ENCODE assay signal across 17 cellular contexts in the genomic region with DNA sequence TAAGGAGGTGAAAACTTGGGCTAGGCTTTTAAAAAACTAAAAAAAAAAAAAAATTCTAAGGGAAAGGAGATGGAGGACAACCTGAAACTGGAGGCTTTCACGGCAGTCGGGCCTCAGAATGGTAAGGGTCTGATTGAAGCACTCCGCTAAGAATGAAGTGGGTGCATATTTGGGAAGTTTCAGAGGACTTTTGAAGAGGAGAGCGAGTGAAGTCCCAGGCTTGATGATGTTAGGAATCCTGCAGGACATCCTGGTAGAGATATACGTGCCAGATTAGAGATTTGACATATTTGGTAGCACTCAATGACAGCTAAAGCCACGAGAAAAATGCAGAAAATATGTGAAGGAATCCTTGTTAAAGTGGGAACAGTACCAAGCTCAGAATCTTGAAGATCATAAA.
A peak's percentile ranks its signal among the peaks of the same experiment; 100 is the strongest.
DNase-seq lines count a peak whose midpoint lies in the region; ATAC-seq and TF ChIP-seq lines count a peak whose summit lies in the region.
"Had no signal": no experiment of that assay in that cellular context is flagged by ENCODE, and none has a peak within 500 bp of the region (broad histone marks: within the 10 kb centered on the region; RNA-seq: fewer than 3 reads in every experiment).

No MANE protein-coding gene starts in this region.

- no peak overlapping the region for H3K27ac ChIP-seq in IMR-90 (ENCODE audit: insufficient read depth, low read length)
- H3K27ac ChIP-seq in trophoblast cell (ENCODE audit: low read depth, low read length): no peak overlapping the region
- H3K27ac ChIP-seq: 22Rv1; A549; BLaER1 treated with 17β-estradiol and CSF1 and Interleukin-3, amounts not matched to agents 10 nM and 100 nM; C4-2B had no signal

- H4K5ac ChIP-seq in IMR-90 (ENCODE audit: low read depth, low read length): peak overlapping the region; percentile 23; the same call in 1 of the 2 replicates

- POLR2A ChIA-PET in IMR-90 (lab: Charles Lee; ENCODE audit: unreplicated experiment): no interaction called here

- H3K9me3 ChIP-seq in IMR-90 (ENCODE audit: control insufficient read depth, insufficient read depth, low read length) (no peaks in the 10 kb centered on the region), trophoblast cell (ENCODE audit: insufficient read depth, low read depth, low read length) (no peaks in the 10 kb centered on the region)
- H3K9me3 ChIP-seq: A549, Caco-2 had no signal

- H3K27me3 ChIP-seq in IMR-90 (ENCODE audit: control insufficient read depth, insufficient read depth, low read length) (no peaks in the 10 kb centered on the region), trophoblast cell (ENCODE audit: insufficient read depth, low read length) (no peaks in the 10 kb centered on the region)
- H3K27me3 ChIP-seq: BLaER1 treated with 17β-estradiol and CSF1 and Interleukin-3, amounts not matched to agents 10 nM and 100 nM had no signal

- no peak overlapping the region for H3K4ac ChIP-seq in IMR-90 (ENCODE audit: low read depth, low read length)
- no peak overlapping the region for H3K4ac ChIP-seq in trophoblast cell (ENCODE audit: low read depth, low read length)

- TF ChIP-seq CTCF in IMR-90 (conservative IDR thresholded peaks at IDR 0.05; ENCODE audit: low read depth, low read length): no peak

- H2BK5ac ChIP-seq in IMR-90 (ENCODE audit: low read depth, low read length, poor library complexity, severe bottlenecking) (no peak overlapping the region), trophoblast cell (ENCODE audit: low read depth, low read length, poor library complexity) (no peak overlapping the region)

- ATAC-seq in IMR-90 (ENCODE audit: low read depth) (no peak), Right ventricle myocardium superior (ENCODE audit: poor library complexity) (no peak)
- ATAC-seq: A549; CD8-positive, alpha-beta T cell had no signal

- H4K8ac ChIP-seq in IMR-90 (ENCODE audit: low read depth in 2 of 2, low read length in 2 of 2) (no peak overlapping the region), trophoblast cell (ENCODE audit: low read depth, low read length) (no peak overlapping the region)

- H3K23ac ChIP-seq in IMR-90 (ENCODE audit: low read depth, low read length): no peak overlapping the region
- no peak overlapping the region for H3K23ac ChIP-seq in trophoblast cell (ENCODE audit: low read length)

- dilution Hi-C loops in IMR-90 (cut with HindIII; ENCODE audit: low sequenced_read_pairs, unreplicated experiment): no loop called here

- H3K36me3 ChIP-seq in IMR-90 (ENCODE audit: control insufficient read depth, insufficient read depth, low read length) (no peaks in the 10 kb centered on the region), trophoblast cell (ENCODE audit: control insufficient read depth in 1 of 2, insufficient read depth in 2 of 2, low read length in 2 of 2) (no peaks in the 10 kb centered on the region)
- H3K36me3 ChIP-seq: BLaER1 treated with 17β-estradiol and CSF1 and Interleukin-3, amounts not matched to agents 10 nM and 100 nM had no signal

- BruUV-seq in IMR-90 (replicated peaks; lab: Mats Ljungman, UMichigan): no TSS peak

- no peak overlapping the region for H3K4me3 ChIP-seq in IMR-90 (ENCODE audit: insufficient read depth, low read depth, low read length)
- H3K4me3 ChIP-seq in trophoblast cell (ENCODE audit: low read depth, low read length): no peak overlapping the region
- H3K4me3 ChIP-seq: A549; BLaER1 treated with 17β-estradiol and CSF1 and Interleukin-3, amounts not matched to agents 10 nM and 100 nM had no signal

- no peak for TF ChIP-seq RAD21 in IMR-90 (IDR thresholded peaks at IDR 0.05; ENCODE audit: low read length)

- no peak overlapping the region; the same call in 1 of the 2 replicates for H2BK120ac ChIP-seq in IMR-90 (ENCODE audit: low read depth, low read length)
- no peak overlapping the region for H2BK120ac ChIP-seq in trophoblast cell (ENCODE audit: insufficient read depth, low read length, poor library complexity)

- H3K9ac ChIP-seq in IMR-90 (ENCODE audit: low read depth, low read length) (no peak overlapping the region), trophoblast cell (ENCODE audit: low read length) (no peak overlapping the region)
- H3K9ac ChIP-seq: BLaER1 treated with 17β-estradiol and CSF1 and Interleukin-3, amounts not matched to agents 10 nM and 100 nM had no signal

- no peak overlapping the region for H2AK9ac ChIP-seq in IMR-90 (replicated peaks; ENCODE audit: low read depth, low read length, poor library complexity)

- no peak overlapping the region for H3K56ac ChIP-seq in IMR-90 (ENCODE audit: extremely low read depth, insufficient read depth, low read length)

- H3K4me1 ChIP-seq in IMR-90 (ENCODE audit: control insufficient read depth, insufficient read depth, low read length) (peaks cover 6% of the 10 kb centered on the region), trophoblast cell (ENCODE audit: control insufficient read depth in 1 of 2, insufficient read depth in 2 of 2, low read length in 2 of 2) (peaks cover 2 to 7% of the 10 kb centered on the region in 2 experiments)
- H3K4me1 ChIP-seq: A549, Caco-2 had no signal

- no peak overlapping the region for H4K91ac ChIP-seq in IMR-90 (ENCODE audit: insufficient read depth, low read depth, low read length)
- H4K91ac ChIP-seq in trophoblast cell (ENCODE audit: low read depth, low read length): no peak overlapping the region

- no peak overlapping the region; the same call in 1 of the 2 replicates for H2BK20ac ChIP-seq in IMR-90 (ENCODE audit: low read depth, low read length)

- H2BK15ac ChIP-seq in IMR-90 (ENCODE audit: low read depth, low read length): peak overlapping the region; percentile 4; the same call in 1 of the 3 replicates

- H4K12ac ChIP-seq in trophoblast cell (ENCODE audit: low read depth, low read length): no peak overlapping the region

- intact Hi-C loops in IMR-90 (cut with micrococcal nuclease): no loop called here
- intact Hi-C loops in Right ventricle myocardium superior (cut with DNase I): no loop called here

- no peaks in the 10 kb centered on the region for H3K79me2 ChIP-seq in trophoblast cell (ENCODE audit: control insufficient read depth, insufficient read depth, low read length, poor library complexity)

- no peak overlapping the region for H2BK12ac ChIP-seq in trophoblast cell (ENCODE audit: low read length)

- H3K18ac ChIP-seq in IMR-90 (ENCODE audit: low read depth, low read length) (peak overlapping the region; percentile 36; the same call in 1 of the 2 replicates), trophoblast cell (ENCODE audit: low read length) (no peak overlapping the region)

- H3K9me1 ChIP-seq in IMR-90 (ENCODE audit: insufficient read depth, low read length): peaks cover under 1% of the 10 kb centered on the region; the same call in 1 of the 2 replicates

- CTCF ChIA-PET in IMR-90 (lab: Yijun Ruan, JAX): interaction anchor here (0.6 kb wide), 1 partner anchor 1441 kb away, joined by 4 read pairs; no protein-coding TSS in a partner anchor

- no peak overlapping the region for H2AK5ac ChIP-seq in IMR-90 (ENCODE audit: low read depth, low read length)
- H2AK5ac ChIP-seq in trophoblast cell (ENCODE audit: low read length): no peak overlapping the region

- no peak for TF ChIP-seq POLR2A in IMR-90 (IDR thresholded peaks at IDR 0.05; ENCODE audit: low read depth, low read length)

- H3K4me2 ChIP-seq in IMR-90 (ENCODE audit: low read depth, low read length) (no peak overlapping the region), trophoblast cell (ENCODE audit: low read length) (no peak overlapping the region)
- H3K4me2 ChIP-seq: A549; BLaER1 treated with 17β-estradiol and CSF1 and Interleukin-3, amounts not matched to agents 10 nM and 100 nM had no signal

- in situ Hi-C loops in IMR-90 (cut with MboI; ENCODE audit: low sequenced_read_pairs): no loop called here

- no peak overlapping the region for H2AFZ ChIP-seq in IMR-90 (replicated peaks; ENCODE audit: low read length, poor library complexity)
- no peak overlapping the region for H2AFZ ChIP-seq in trophoblast cell (ENCODE audit: insufficient read depth, low read length, poor library complexity)

- H3K14ac ChIP-seq in IMR-90 (replicated peaks; ENCODE audit: low read depth, low read length) (no peak overlapping the region), trophoblast cell (ENCODE audit: low read length) (no peak overlapping the region)

- DNase-seq in EH (ENCODE audit: low read depth) (peak; percentile 61), IMR-90 (no peak), trophoblast cell (peak; percentile 74 to 95), SIG-M5 treated with dmso at 0.1 percent for 504 hours (lab: John Stamatoyannopoulos, UW; ENCODE audit: unreplicated experiment) (no peak), Right ventricle myocardium superior (no peak)
- DNase-seq: AML-193; Caco-2; Calu3; CD4-positive, alpha-beta T cell; CD8-positive, alpha-beta T cell; DMS79 treated with DMSO at 0.1 percent for 48 hours; EL; GDM1 had no signal

- no peaks in the 10 kb centered on the region for H4K20me1 ChIP-seq in IMR-90 (ENCODE audit: insufficient read depth, low read length)
- H4K20me1 ChIP-seq: BLaER1 treated with 17β-estradiol and CSF1 and Interleukin-3, amounts not matched to agents 10 nM and 100 nM had no signal

- WGBS in IMR-90 (ENCODE audit: extremely low coverage in 2 of 2, insufficient read length in 1 of 2), 2 experiments: 88% methylated on average over 5 of the region's 6 CpGs; no CpG with 5 or more reads in 1 of the 2 experiments
- no CpG with 5 or more reads among the region's 6 CpGs for WGBS in trophoblast cell (ENCODE audit: extremely low coverage, insufficient coverage, insufficient read length)

- H3K79me1 ChIP-seq in IMR-90 (ENCODE audit: low read depth in 1 of 2, low read length in 2 of 2) (peaks cover under 1 to 12% of the 10 kb centered on the region in 2 experiments; a peak in 3 of 4 replicates), trophoblast cell (ENCODE audit: low read length) (peaks cover 4% of the 10 kb centered on the region)

TF ChIP-seq in IMR-90, 13 proteins besides CTCF, POLR2A, EP300 and RAD21 (continues in another document):
- TF ChIP-seq CEBPB (IDR thresholded peaks at IDR 0.05; ENCODE audit: low read depth, low read length) (no peak), RFX5 (IDR thresholded peaks at IDR 0.05; ENCODE audit: low read depth, low read length) (no peak), RCOR1 (IDR thresholded peaks at IDR 0.05; ENCODE audit: insufficient replicate concordance, low read length) (no peak), MAFK (IDR thresholded peaks at IDR 0.05; ENCODE audit: low read depth, low read length) (no peak), SMC3 (IDR thresholded peaks at IDR 0.05; ENCODE audit: low read depth, low read length) (no peak), MAZ (IDR thresholded peaks at IDR 0.05; ENCODE audit: borderline replicate concordance, low read depth, low read length) (no peak)
- TF ChIP-seq, protein P1, sequence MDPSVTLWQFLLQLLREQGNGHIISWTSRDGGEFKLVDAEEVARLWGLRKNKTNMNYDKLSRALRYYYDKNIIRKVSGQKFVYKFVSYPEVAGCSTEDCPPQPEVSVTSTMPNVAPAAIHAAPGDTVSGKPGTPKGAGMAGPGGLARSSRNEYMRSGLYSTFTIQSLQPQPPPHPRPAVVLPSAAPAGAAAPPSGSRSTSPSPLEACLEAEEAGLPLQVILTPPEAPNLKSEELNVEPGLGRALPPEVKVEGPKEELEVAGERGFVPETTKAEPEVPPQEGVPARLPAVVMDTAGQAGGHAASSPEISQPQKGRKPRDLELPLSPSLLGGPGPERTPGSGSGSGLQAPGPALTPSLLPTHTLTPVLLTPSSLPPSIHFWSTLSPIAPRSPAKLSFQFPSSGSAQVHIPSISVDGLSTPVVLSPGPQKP (IDR thresholded peaks at IDR 0.05; ENCODE audit: borderline replicate concordance, low read depth, low read length): no peak

Comparison
In these comparisons a context has a peak if more than half of its experiments do, and no peak if none do; other contexts are left out.
1. DNase-seq: peak in EH (single experiment) and trophoblast cell (2 of 2); none in IMR-90 (single experiment), SIG-M5 treated with dmso at 0.1 percent for 504 hours (single experiment) and Right ventricle myocardium superior (single experiment).